Comparison of ENCODE assay signal across 8 cellular contexts in genomic region chr9:97982719-97983523, GRCh38. TPM values are rescaled to one million over a fixed set of nuclear protein-coding genes. Genes with fewer than 3 reads are reported as not detected.
DNase-seq lines count a peak whose midpoint lies in the region; ATAC-seq and TF ChIP-seq lines count a peak whose summit lies in the region.

Gene ANP32B, plus strand, starts transcription at chr9:97983341. Its CDS starts 215 bp downstream, at chr9:97983556.

- 1% methylated on average over 88 of the region's 100 CpGs; no CpG with 5 or more reads in 1 of the 2 donors for WGBS in transverse colon (ENCODE audit: low coverage in 1 of 2), 2 donors

- in situ Hi-C loops in transverse colon (cut with MboI; ENCODE audit: low pct_ligation_motif_present in 1 of 4, low pct_unique_long_range_greater_than_20kb in 1 of 4, low sequenced_read_pairs in 3 of 4) = loop anchor here in 1 of 4 donors (25.0 kb wide), 1 partner anchor 104 kb away; no protein-coding TSS in a partner anchor

- no peak for TF ChIP-seq EP300 in transverse colon (IDR thresholded peaks at IDR 0.05; ENCODE audit: low read depth)

- no peaks in the 10 kb centered on the region for H3K27me3 Mint-ChIP-seq in activated naive CD8-positive, alpha-beta T cell treated with anti-CD3 and anti-CD28 coated beads, Interleukin-2, amount 50 U/mL, for 24 hours

- H3K9me3 ChIP-seq in cardiac muscle cell (ENCODE audit: low read depth) = no peaks in the 10 kb centered on the region
- H3K9me3 ChIP-seq in transverse colon = no peaks in the 10 kb centered on the region

- H3K36me3 ChIP-seq in cardiac muscle cell (no peaks in the 10 kb centered on the region), transverse colon (no peaks in the 10 kb centered on the region)

- peak; percentile 75 for ATAC-seq in HG02610 (IDR thresholded peaks at IDR 0.05; ENCODE audit: unreplicated experiment)
- peak; percentile 85 for ATAC-seq in activated naive CD8-positive, alpha-beta T cell treated with anti-CD3 and anti-CD28 coated beads, Interleukin-2, amount 50 U/mL, for 24 hours

- DNase-seq in NCI-H1092 treated with DMSO at 0.1 percent for 48 hours (lab: John Stamatoyannopoulos, UW) (peak; percentile 82), SW480 (ENCODE audit: low spot score) (peak; percentile 91), cardiac muscle cell (ENCODE audit: low read depth in 1 of 2, low spot score in 1 of 2) (peak; percentile 94 to 96), pons (ENCODE audit: low spot score) (peak; percentile 88), transverse colon (peak; percentile 94)
- DNase-seq in activated naive CD8-positive, alpha-beta T cell treated with anti-CD3 and anti-CD28 coated beads, Interleukin-2, amount 50 U/mL, for 24 hours = peak; percentile 96

- H3K4me1 ChIP-seq in cardiac muscle cell (ENCODE audit: low read depth) (peaks cover 6% of the 10 kb centered on the region), transverse colon (peaks cover 28 to 51% (median 35%) of the 10 kb centered on the region in 4 donors)

- TF ChIP-seq CTCF in GM12873 (IDR thresholded peaks at IDR 0.05; ENCODE audit: insufficient read depth, low read depth, low read length, missing control alignments) (peak; percentile 84), cardiac muscle cell (IDR thresholded peaks at IDR 0.05; ENCODE audit: low read depth, low read length) (peak; percentile 59), transverse colon (IDR thresholded peaks at IDR 0.05) (peak; percentile 66 to 96 (median 87))

- H3K27ac ChIP-seq in cardiac muscle cell (peak within 1 kb of the TSS; percentile 92), transverse colon (peak within 1 kb of the TSS; percentile 97 to 100 (median 99))

- peak within 1 kb of the TSS; percentile 90 for H3K27ac Mint-ChIP-seq in activated naive CD8-positive, alpha-beta T cell treated with anti-CD3 and anti-CD28 coated beads, Interleukin-2, amount 50 U/mL, for 24 hours

- H3K36me3 Mint-ChIP-seq in activated naive CD8-positive, alpha-beta T cell treated with anti-CD3 and anti-CD28 coated beads, Interleukin-2, amount 50 U/mL, for 24 hours (ENCODE audit: low read depth) = peaks cover 20% of the 10 kb centered on the region

- H3K4me3 ChIP-seq in cardiac muscle cell (peak within 1 kb of the TSS; percentile 98), transverse colon (peak within 1 kb of the TSS; percentile 88 to 98 (median 96))

- H3K27me3 ChIP-seq in cardiac muscle cell (peaks cover 49% of the 10 kb centered on the region), transverse colon (no peaks in the 10 kb centered on the region)

- H3K9me3 Mint-ChIP-seq in activated naive CD8-positive, alpha-beta T cell treated with anti-CD3 and anti-CD28 coated beads, Interleukin-2, amount 50 U/mL, for 24 hours = no peaks in the 10 kb centered on the region

- intact Hi-C loops in transverse colon (cut with DNase I; ENCODE audit: low total_unique reads) = loop anchor here (5.0 to 10.0 kb wide), 3 partner anchors 52 to 74 kb away; partner anchors contain the start of genes NANS and TRMO

- peak within 1 kb of the TSS; percentile 82 for H3K4me3 Mint-ChIP-seq in activated naive CD8-positive, alpha-beta T cell treated with anti-CD3 and anti-CD28 coated beads, Interleukin-2, amount 50 U/mL, for 24 hours

- H3K4me1 Mint-ChIP-seq in activated naive CD8-positive, alpha-beta T cell treated with anti-CD3 and anti-CD28 coated beads, Interleukin-2, amount 50 U/mL, for 24 hours = peaks cover 47% of the 10 kb centered on the region

- TF ChIP-seq POLR2A in transverse colon (IDR thresholded peaks at IDR 0.05) = peak; percentile 34

RNA-seq across cellular contexts. Expression of gene ANP32B, which starts in this region (rescaled TPM):
- total RNA-seq in cardiac muscle cell (10.6 and 27.2 TPM in 2 replicates), transverse colon (10 to 100 TPM; 37.4 to 65.6 (median 43.0) TPM)
- polyA plus RNA-seq in cardiac muscle cell = 77.5 and 102 TPM in 2 replicates

Comparison
In these comparisons a context has a peak if more than half of its experiments do, and no peak if none do; other contexts are left out.
1. Peak in every context shown above with its lines: DNase-seq, ATAC-seq, H3K4me3 ChIP-seq and H3K27ac ChIP-seq.